Comparison of ENCODE assay signal across 17 cellular contexts in the genomic region with DNA sequence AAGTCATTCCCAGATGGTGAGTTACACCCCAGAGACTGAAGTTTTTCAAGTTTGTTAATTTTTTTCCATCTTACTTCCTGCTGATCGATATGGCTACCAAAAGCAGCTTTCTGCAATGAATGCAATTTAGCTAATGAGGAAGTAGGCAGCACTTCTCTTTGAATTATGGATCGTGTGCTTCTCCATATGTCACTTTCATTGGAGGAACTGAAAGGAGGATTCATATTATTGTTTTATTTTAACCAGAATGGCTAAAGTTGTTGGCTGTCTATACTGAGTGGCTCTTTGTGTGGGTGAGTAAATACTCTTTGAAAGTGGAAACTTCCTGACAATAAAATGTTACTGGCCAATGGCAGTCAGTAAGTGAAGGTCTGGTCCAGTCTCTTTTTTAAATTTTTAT.
"Had no signal": no experiment of that assay in that cellular context is flagged by ENCODE, and none has a peak within 500 bp of the region (broad histone marks: within the 10 kb centered on the region; RNA-seq: fewer than 3 reads in every experiment).

No MANE protein-coding gene starts in this region.

- DNase-seq: activated CD4-positive, alpha-beta T cell treated with anti-CD3 and anti-CD28 coated beads, Interleukin-2, amount 10 ng/mL, durations not matched to agents 24 days and 14 days; activated CD4-positive, CD25-positive, alpha-beta regulatory T cell; activated CD8-positive, alpha-beta memory T cell treated with anti-CD3 and anti-CD28 coated beads, Interleukin-2, amount 50 U/mL, for 48 hours; activated gamma-delta T cell treated with Interleukin-2 at 50 U/mL for 16 hours; activated naive CD8-positive, alpha-beta T cell treated with anti-CD3 and anti-CD28 coated beads, Interleukin-2, amount 10 ng/mL, durations not matched to agents 7 days and 5 days; activated T-cell treated with anti-CD3 and anti-CD28 coated beads, Interleukin-2, amount 50 U/mL, for 72 hours; anterior cingulate cortex; brain microvascular endothelial cell; effector memory CD8-positive, alpha-beta T cell; gastrocnemius medialis; heart left ventricle; naive B cell; psoas muscle; right lobe of liver; upper lobe of right lung had no signal

- H3K36me3 Mint-ChIP-seq: activated naive CD8-positive, alpha-beta T cell treated with anti-CD3 and anti-CD28 coated beads, Interleukin-2, amount 10 ng/mL, durations not matched to agents 7 days and 5 days; naive B cell; neural progenitor cell had no signal

- H3K27me3 Mint-ChIP-seq: activated CD4-positive, alpha-beta T cell treated with anti-CD3 and anti-CD28 coated beads, Interleukin-2, amount 10 ng/mL, durations not matched to agents 24 days and 14 days; activated naive CD8-positive, alpha-beta T cell treated with anti-CD3 and anti-CD28 coated beads, Interleukin-2, amount 10 ng/mL, durations not matched to agents 7 days and 5 days had no signal

- H3K4me3 Mint-ChIP-seq: activated CD4-positive, alpha-beta T cell treated with anti-CD3 and anti-CD28 coated beads, Interleukin-2, amount 10 ng/mL, durations not matched to agents 24 days and 14 days; activated naive CD8-positive, alpha-beta T cell treated with anti-CD3 and anti-CD28 coated beads, Interleukin-2, amount 10 ng/mL, durations not matched to agents 7 days and 5 days; activated T-cell treated with anti-CD3 and anti-CD28 coated beads, Interleukin-2, amount 50 U/mL, for 72 hours; central memory CD8-positive, alpha-beta T cell; effector memory CD8-positive, alpha-beta T cell; naive B cell; neural progenitor cell had no signal

- ATAC-seq: activated T-cell treated with anti-CD3 and anti-CD28 coated beads, Interleukin-2, amount 50 U/mL, for 72 hours; effector memory CD8-positive, alpha-beta T cell; gastrocnemius medialis; heart left ventricle; psoas muscle; right lobe of liver; upper lobe of right lung had no signal

- H3K4me1 Mint-ChIP-seq: activated CD4-positive, alpha-beta T cell treated with anti-CD3 and anti-CD28 coated beads, Interleukin-2, amount 10 ng/mL, durations not matched to agents 24 days and 14 days; activated naive CD8-positive, alpha-beta T cell treated with anti-CD3 and anti-CD28 coated beads, Interleukin-2, amount 10 ng/mL, durations not matched to agents 7 days and 5 days; central memory CD8-positive, alpha-beta T cell had no signal

- H3K27ac Mint-ChIP-seq: activated CD4-positive, alpha-beta T cell treated with anti-CD3 and anti-CD28 coated beads, Interleukin-2, amount 10 ng/mL, durations not matched to agents 24 days and 14 days; activated naive CD8-positive, alpha-beta T cell treated with anti-CD3 and anti-CD28 coated beads, Interleukin-2, amount 10 ng/mL, durations not matched to agents 7 days and 5 days; activated T-cell treated with anti-CD3 and anti-CD28 coated beads, Interleukin-2, amount 50 U/mL, for 72 hours; effector memory CD8-positive, alpha-beta T cell; naive B cell; neural progenitor cell had no signal
